In the genomic region with DNA sequence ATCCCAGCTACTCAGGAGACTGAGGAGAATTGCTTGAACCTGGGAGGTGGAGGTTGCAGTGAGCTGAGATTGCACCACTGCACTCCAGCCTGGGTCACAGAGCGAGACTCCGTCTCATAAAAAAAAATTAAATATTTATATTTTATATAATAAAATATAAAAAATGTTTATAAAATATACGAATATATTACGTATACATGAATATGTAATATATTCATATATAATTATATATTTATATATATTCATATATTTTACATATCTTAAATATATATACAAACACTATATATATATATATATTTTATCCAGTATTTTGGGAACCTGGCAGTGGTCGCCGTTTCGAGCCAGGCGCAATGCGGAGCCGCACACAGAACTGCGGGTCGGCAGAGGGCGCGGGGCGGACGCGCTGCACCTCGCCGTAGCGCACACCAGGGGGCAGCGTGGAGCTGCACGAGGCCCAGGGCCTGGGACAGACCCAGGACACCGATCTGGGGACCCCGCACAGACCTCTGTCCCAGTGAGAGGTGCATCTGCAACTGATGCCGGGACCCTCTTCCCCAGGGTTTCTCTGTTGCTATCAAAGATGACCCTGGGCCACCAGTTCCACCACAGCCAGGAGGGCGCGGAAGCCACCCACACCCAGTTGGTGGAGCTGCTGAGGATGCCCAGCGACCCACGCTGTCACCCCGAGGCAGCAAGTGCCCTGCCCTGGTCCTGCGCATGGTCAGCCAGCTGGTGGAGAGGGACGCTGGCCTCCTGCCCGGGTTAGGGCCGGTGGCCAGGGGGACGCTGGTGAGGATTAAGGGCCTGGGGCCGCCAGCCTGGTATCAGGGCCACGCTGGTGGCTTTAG, we compare ENCODE assay signal across 1 cellular context.
TF ChIP-seq lines count a peak whose summit lies in the region.

No MANE protein-coding gene starts in this region.

TF ChIP-seq in HepG2, 621 proteins besides CTCF, POLR2A, EP300 and RAD21 (continued from another document):
- TF ChIP-seq, protein P1, sequence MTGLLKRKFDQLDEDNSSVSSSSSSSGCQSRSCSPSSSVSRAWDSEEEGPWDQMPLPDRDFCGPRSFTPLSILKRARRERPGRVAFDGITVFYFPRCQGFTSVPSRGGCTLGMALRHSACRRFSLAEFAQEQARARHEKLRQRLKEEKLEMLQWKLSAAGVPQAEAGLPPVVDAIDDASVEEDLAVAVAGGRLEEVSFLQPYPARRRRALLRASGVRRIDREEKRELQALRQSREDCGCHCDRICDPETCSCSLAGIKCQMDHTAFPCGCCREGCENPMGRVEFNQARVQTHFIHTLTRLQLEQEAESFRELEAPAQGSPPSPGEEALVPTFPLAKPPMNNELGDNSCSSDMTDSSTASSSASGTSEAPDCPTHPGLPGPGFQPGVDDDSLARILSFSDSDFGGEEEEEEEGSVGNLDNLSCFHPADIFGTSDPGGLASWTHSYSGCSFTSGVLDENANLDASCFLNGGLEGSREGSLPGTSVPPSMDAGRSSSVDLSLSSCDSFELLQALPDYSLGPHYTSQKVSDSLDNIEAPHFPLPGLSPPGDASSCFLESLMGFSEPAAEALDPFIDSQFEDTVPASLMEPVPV (CRISPR knock-in tag; IDR thresholded peaks at IDR 0.05): 0 out of 2 replicates have a peak, but pooled peaks have one; percentile 43
- peak; percentile 17 for TF ChIP-seq TEAD3 (CRISPR knock-in tag; optimal IDR thresholded peaks at IDR 0.05; ENCODE audit: borderline replicate concordance)
- TF ChIP-seq ZFX (CRISPR knock-in tag; IDR thresholded peaks at IDR 0.05; ENCODE audit: low read depth): 0 out of 2 replicates have a peak, but pooled peaks have one; percentile 28
- TF ChIP-seq, protein P2, sequence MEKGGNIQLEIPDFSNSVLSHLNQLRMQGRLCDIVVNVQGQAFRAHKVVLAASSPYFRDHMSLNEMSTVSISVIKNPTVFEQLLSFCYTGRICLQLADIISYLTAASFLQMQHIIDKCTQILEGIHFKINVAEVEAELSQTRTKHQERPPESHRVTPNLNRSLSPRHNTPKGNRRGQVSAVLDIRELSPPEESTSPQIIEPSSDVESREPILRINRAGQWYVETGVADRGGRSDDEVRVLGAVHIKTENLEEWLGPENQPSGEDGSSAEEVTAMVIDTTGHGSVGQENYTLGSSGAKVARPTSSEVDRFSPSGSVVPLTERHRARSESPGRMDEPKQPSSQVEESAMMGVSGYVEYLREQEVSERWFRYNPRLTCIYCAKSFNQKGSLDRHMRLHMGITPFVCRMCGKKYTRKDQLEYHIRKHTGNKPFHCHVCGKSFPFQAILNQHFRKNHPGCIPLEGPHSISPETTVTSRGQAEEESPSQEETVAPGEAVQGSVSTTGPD (CRISPR knock-in tag; IDR thresholded peaks at IDR 0.05): no peak
- peak; percentile 21; the same call in 1 of the 3 replicates for TF ChIP-seq MXI1 (IDR thresholded peaks at IDR 0.05; ENCODE audit: borderline replicate concordance, low read depth, low read length)
- peak; percentile 64 for TF ChIP-seq MYC (CRISPR knock-in tag; IDR thresholded peaks at IDR 0.05; ENCODE audit: borderline replicate concordance)
- TF ChIP-seq HOXA3 (CRISPR knock-in tag; IDR thresholded peaks at IDR 0.05): 0 out of 2 replicates have a peak, but pooled peaks have one; percentile 16
- peak; percentile 28 for TF ChIP-seq AGO1 (IDR thresholded peaks at IDR 0.05; ENCODE audit: low read depth, low read length, poor library complexity, severe bottlenecking)
- TF ChIP-seq, protein P3, sequence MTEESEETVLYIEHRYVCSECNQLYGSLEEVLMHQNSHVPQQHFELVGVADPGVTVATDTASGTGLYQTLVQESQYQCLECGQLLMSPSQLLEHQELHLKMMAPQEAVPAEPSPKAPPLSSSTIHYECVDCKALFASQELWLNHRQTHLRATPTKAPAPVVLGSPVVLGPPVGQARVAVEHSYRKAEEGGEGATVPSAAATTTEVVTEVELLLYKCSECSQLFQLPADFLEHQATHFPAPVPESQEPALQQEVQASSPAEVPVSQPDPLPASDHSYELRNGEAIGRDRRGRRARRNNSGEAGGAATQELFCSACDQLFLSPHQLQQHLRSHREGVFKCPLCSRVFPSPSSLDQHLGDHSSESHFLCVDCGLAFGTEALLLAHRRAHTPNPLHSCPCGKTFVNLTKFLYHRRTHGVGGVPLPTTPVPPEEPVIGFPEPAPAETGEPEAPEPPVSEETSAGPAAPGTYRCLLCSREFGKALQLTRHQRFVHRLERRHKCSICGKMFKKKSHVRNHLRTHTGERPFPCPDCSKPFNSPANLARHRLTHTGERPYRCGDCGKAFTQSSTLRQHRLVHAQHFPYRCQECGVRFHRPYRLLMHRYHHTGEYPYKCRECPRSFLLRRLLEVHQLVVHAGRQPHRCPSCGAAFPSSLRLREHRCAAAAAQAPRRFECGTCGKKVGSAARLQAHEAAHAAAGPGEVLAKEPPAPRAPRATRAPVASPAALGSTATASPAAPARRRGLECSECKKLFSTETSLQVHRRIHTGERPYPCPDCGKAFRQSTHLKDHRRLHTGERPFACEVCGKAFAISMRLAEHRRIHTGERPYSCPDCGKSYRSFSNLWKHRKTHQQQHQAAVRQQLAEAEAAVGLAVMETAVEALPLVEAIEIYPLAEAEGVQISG (CRISPR knock-in tag; IDR thresholded peaks at IDR 0.05): peak; percentile 40
- TF ChIP-seq, protein P4, sequence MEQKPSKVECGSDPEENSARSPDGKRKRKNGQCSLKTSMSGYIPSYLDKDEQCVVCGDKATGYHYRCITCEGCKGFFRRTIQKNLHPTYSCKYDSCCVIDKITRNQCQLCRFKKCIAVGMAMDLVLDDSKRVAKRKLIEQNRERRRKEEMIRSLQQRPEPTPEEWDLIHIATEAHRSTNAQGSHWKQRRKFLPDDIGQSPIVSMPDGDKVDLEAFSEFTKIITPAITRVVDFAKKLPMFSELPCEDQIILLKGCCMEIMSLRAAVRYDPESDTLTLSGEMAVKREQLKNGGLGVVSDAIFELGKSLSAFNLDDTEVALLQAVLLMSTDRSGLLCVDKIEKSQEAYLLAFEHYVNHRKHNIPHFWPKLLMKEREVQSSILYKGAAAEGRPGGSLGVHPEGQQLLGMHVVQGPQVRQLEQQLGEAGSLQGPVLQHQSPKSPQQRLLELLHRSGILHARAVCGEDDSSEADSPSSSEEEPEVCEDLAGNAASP (CRISPR knock-in tag; IDR thresholded peaks at IDR 0.05; ENCODE audit: borderline replicate concordance): 0 out of 2 replicates have a peak, but pooled peaks have one; percentile 43
- TF ChIP-seq, protein P5, sequence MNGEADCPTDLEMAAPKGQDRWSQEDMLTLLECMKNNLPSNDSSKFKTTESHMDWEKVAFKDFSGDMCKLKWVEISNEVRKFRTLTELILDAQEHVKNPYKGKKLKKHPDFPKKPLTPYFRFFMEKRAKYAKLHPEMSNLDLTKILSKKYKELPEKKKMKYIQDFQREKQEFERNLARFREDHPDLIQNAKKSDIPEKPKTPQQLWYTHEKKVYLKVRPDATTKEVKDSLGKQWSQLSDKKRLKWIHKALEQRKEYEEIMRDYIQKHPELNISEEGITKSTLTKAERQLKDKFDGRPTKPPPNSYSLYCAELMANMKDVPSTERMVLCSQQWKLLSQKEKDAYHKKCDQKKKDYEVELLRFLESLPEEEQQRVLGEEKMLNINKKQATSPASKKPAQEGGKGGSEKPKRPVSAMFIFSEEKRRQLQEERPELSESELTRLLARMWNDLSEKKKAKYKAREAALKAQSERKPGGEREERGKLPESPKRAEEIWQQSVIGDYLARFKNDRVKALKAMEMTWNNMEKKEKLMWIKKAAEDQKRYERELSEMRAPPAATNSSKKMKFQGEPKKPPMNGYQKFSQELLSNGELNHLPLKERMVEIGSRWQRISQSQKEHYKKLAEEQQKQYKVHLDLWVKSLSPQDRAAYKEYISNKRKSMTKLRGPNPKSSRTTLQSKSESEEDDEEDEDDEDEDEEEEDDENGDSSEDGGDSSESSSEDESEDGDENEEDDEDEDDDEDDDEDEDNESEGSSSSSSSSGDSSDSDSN (CRISPR knock-in tag; IDR thresholded peaks at IDR 0.05): 0 out of 2 replicates have a peak, but pooled peaks have one; percentile 27
- peak; percentile 84 for TF ChIP-seq STAG1 (CRISPR knock-in tag; IDR thresholded peaks at IDR 0.05)
- TF ChIP-seq, protein P6, sequence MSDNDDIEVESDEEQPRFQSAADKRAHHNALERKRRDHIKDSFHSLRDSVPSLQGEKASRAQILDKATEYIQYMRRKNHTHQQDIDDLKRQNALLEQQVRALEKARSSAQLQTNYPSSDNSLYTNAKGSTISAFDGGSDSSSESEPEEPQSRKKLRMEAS (IDR thresholded peaks at IDR 0.05): peak; percentile 66; the same call in 1 of the 2 replicates
- 0 out of 2 replicates have a peak, but pooled peaks have one; percentile 27 for TF ChIP-seq PITX1 (CRISPR knock-in tag; IDR thresholded peaks at IDR 0.05)
- peak; percentile 68; the same call in 1 of the 2 replicates for TF ChIP-seq KDM2A (CRISPR knock-in tag; IDR thresholded peaks at IDR 0.05; ENCODE audit: borderline replicate concordance, low read depth)
- 0 out of 2 replicates have a peak, but pooled peaks have one; percentile 19 for TF ChIP-seq ZNF780A (CRISPR knock-in tag; IDR thresholded peaks at IDR 0.05)
- TF ChIP-seq, protein P7, sequence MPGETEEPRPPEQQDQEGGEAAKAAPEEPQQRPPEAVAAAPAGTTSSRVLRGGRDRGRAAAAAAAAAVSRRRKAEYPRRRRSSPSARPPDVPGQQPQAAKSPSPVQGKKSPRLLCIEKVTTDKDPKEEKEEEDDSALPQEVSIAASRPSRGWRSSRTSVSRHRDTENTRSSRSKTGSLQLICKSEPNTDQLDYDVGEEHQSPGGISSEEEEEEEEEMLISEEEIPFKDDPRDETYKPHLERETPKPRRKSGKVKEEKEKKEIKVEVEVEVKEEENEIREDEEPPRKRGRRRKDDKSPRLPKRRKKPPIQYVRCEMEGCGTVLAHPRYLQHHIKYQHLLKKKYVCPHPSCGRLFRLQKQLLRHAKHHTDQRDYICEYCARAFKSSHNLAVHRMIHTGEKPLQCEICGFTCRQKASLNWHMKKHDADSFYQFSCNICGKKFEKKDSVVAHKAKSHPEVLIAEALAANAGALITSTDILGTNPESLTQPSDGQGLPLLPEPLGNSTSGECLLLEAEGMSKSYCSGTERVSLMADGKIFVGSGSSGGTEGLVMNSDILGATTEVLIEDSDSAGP (CRISPR knock-in tag; IDR thresholded peaks at IDR 0.05; ENCODE audit: borderline replicate concordance): 0 out of 2 replicates have a peak, but pooled peaks have one; percentile 18
- 0 out of 2 replicates have a peak, but pooled peaks have one; percentile 32 for TF ChIP-seq SALL1 (CRISPR knock-in tag; IDR thresholded peaks at IDR 0.05)
- no peak for TF ChIP-seq NFATC3 (CRISPR knock-in tag; IDR thresholded peaks at IDR 0.05)
- peak; percentile 48 for TF ChIP-seq GABPB1 (CRISPR knock-in tag; IDR thresholded peaks at IDR 0.05)
- no peak for TF ChIP-seq ZNF282 (IDR thresholded peaks at IDR 0.05; ENCODE audit: partially characterized antibody)
- peak; percentile 44; the same call in 1 of the 2 replicates for TF ChIP-seq ZFY (CRISPR knock-in tag; IDR thresholded peaks at IDR 0.05)
- TF ChIP-seq, protein P8, sequence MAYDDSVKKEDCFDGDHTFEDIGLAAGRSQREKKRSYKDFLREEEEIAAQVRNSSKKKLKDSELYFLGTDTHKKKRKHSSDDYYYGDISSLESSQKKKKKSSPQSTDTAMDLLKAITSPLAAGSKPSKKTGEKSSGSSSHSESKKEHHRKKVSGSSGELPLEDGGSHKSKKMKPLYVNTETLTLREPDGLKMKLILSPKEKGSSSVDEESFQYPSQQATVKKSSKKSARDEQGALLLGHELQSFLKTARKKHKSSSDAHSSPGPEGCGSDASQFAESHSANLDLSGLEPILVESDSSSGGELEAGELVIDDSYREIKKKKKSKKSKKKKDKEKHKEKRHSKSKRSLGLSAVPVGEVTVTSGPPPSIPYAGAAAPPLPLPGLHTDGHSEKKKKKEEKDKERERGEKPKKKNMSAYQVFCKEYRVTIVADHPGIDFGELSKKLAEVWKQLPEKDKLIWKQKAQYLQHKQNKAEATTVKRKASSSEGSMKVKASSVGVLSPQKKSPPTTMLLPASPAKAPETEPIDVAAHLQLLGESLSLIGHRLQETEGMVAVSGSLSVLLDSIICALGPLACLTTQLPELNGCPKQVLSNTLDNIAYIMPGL (CRISPR knock-in tag; IDR thresholded peaks at IDR 0.05; ENCODE audit: borderline replicate concordance in 1 of 2, low read depth in 1 of 2): peak in 1 of 2 experiments; percentile 59; a peak in 2 of 4 replicates
- TF ChIP-seq ELF3 (CRISPR knock-in tag; IDR thresholded peaks at IDR 0.05): no peak
- TF ChIP-seq, protein P9, sequence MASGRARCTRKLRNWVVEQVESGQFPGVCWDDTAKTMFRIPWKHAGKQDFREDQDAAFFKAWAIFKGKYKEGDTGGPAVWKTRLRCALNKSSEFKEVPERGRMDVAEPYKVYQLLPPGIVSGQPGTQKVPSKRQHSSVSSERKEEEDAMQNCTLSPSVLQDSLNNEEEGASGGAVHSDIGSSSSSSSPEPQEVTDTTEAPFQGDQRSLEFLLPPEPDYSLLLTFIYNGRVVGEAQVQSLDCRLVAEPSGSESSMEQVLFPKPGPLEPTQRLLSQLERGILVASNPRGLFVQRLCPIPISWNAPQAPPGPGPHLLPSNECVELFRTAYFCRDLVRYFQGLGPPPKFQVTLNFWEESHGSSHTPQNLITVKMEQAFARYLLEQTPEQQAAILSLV (CRISPR knock-in tag; IDR thresholded peaks at IDR 0.05; ENCODE audit: borderline replicate concordance): peak; percentile 28; the same call in 1 of the 2 replicates
- TF ChIP-seq KMT2A (CRISPR knock-in tag; IDR thresholded peaks at IDR 0.05): no peak
- TF ChIP-seq XRCC5 (optimal IDR thresholded peaks at IDR 0.05; ENCODE audit: low read length): peak; percentile 69
- TF ChIP-seq, protein P10, sequence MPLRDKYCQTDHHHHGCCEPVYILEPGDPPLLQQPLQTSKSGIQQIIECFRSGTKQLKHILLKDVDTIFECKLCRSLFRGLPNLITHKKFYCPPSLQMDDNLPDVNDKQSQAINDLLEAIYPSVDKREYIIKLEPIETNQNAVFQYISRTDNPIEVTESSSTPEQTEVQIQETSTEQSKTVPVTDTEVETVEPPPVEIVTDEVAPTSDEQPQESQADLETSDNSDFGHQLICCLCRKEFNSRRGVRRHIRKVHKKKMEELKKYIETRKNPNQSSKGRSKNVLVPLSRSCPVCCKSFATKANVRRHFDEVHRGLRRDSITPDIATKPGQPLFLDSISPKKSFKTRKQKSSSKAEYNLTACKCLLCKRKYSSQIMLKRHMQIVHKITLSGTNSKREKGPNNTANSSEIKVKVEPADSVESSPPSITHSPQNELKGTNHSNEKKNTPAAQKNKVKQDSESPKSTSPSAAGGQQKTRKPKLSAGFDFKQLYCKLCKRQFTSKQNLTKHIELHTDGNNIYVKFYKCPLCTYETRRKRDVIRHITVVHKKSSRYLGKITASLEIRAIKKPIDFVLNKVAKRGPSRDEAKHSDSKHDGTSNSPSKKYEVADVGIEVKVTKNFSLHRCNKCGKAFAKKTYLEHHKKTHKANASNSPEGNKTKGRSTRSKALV (CRISPR knock-in tag; IDR thresholded peaks at IDR 0.05): 0 out of 2 replicates have a peak, but pooled peaks have one; percentile 64
- TF ChIP-seq KDM4B (CRISPR knock-in tag; IDR thresholded peaks at IDR 0.05): peak; percentile 20; the same call in 1 of the 2 replicates
TF ChIP-seq in HepG2: peak in this region for 24.
